In the genomic region with DNA sequence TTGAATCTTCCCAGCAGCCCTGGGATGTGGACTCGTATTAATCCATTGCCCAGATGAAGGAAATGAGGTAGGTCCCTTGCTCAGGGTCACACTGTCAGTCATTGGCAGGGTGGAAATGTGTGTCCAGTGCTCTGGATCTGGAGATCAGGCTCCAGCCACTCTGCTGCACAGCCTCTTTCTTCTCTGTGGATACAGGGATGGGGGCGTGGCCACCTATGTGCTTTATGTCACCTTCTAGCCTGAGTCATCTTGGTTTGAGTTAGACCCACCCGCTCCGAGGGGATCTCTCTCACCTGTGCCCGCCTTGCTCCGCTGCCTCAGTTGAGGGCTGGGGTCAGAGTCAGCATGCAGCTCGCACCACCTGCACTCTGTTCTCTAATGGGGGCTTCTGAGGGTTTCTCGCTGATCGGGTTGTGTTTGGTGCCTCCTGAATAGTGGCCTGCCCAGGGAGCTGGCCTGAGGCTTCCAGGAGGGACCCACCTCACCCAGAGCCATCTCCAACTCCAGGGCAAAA, we compare ENCODE assay signal across 23 cellular contexts.
"Had no signal": no experiment of that assay in that cellular context is flagged by ENCODE, and none has a peak within 500 bp of the region (broad histone marks: within the 10 kb centered on the region; RNA-seq: fewer than 3 reads in every experiment).

No MANE protein-coding gene starts in this region.

- H3K27ac Mint-ChIP-seq: activated naive CD4-positive, alpha-beta T cell treated with anti-CD3 and anti-CD28 coated beads, Interleukin-2, amount 50 U/mL, for 24 hours; naive B cell; neural progenitor cell; stimulated activated effector memory CD8-positive, alpha-beta T cell treated with anti-CD3 and anti-CD28 coated beads, Interleukin-12 subunit alpha, Interleukin-12 subunit beta, amount 100 ng/mL, for 72 hours had no signal

- H3K27me3 Mint-ChIP-seq: activated naive CD4-positive, alpha-beta T cell treated with anti-CD3 and anti-CD28 coated beads, Interleukin-2, amount 50 U/mL, for 24 hours; naive B cell had no signal

- H3K4me3 ChIP-seq: neural progenitor cell, right lobe of liver, smooth muscle cell, thyroid gland had no signal

- FAIRE-seq: astrocyte, keratinocyte had no signal

- H3K9me3 Mint-ChIP-seq: activated naive CD4-positive, alpha-beta T cell treated with anti-CD3 and anti-CD28 coated beads, Interleukin-2, amount 50 U/mL, for 24 hours; naive B cell; neural progenitor cell; stimulated activated effector memory CD8-positive, alpha-beta T cell treated with anti-CD3 and anti-CD28 coated beads, Interleukin-12 subunit alpha, Interleukin-12 subunit beta, amount 100 ng/mL, for 72 hours had no signal

- H3K9ac ChIP-seq: neural progenitor cell had no signal

- H3K27me3 ChIP-seq: neural progenitor cell, right lobe of liver, thyroid gland had no signal

- H3K27ac ChIP-seq: neural progenitor cell, right lobe of liver, thyroid gland, VCaP had no signal

- H3K36me3 Mint-ChIP-seq: activated naive CD4-positive, alpha-beta T cell treated with anti-CD3 and anti-CD28 coated beads, Interleukin-2, amount 50 U/mL, for 24 hours; stimulated activated effector memory CD8-positive, alpha-beta T cell treated with anti-CD3 and anti-CD28 coated beads, Interleukin-12 subunit alpha, Interleukin-12 subunit beta, amount 100 ng/mL, for 72 hours had no signal

- DNase-seq: activated CD4-positive, alpha-beta T cell treated with anti-CD3 and anti-CD28 coated beads, Interleukin-2, amount 50 U/mL, for 1 hour; activated CD4-positive, CD25-positive, alpha-beta regulatory T cell treated with anti-CD3 and anti-CD28 coated beads, Interleukin-2, amount 50 U/mL, for 72 hours; activated CD8-positive, alpha-beta memory T cell treated with anti-CD3 and anti-CD28 coated beads, Interleukin-2, amount 50 U/mL, for 48 hours; activated effector memory CD4-positive, alpha-beta T cell treated with Interleukin-2 at 50 U/mL for 16 hours; activated T-cell treated with anti-CD3 and anti-CD28 coated beads, Interleukin-2, amount 50 U/mL, for 48 hours; dermis blood vessel endothelial cell; effector memory CD4-positive, alpha-beta T cell; head of caudate nucleus; mammary epithelial cell; naive B cell; stimulated activated CD4-positive, alpha-beta T cell treated with anti-CD3 and anti-CD28 coated beads, Interleukin-4, amount 100 ng/mL, for 24 hours; SW 1271; T-helper 2 cell; thyroid gland had no signal

- H3K4me2 ChIP-seq: neural progenitor cell, smooth muscle cell had no signal

- H3K36me3 ChIP-seq: neural progenitor cell had no signal

- H2AFZ ChIP-seq: neural progenitor cell had no signal

- H3K4me3 Mint-ChIP-seq: activated naive CD4-positive, alpha-beta T cell treated with anti-CD3 and anti-CD28 coated beads, Interleukin-2, amount 50 U/mL, for 24 hours; neural progenitor cell; stimulated activated effector memory CD8-positive, alpha-beta T cell treated with anti-CD3 and anti-CD28 coated beads, Interleukin-12 subunit alpha, Interleukin-12 subunit beta, amount 100 ng/mL, for 72 hours had no signal

- ATAC-seq: left lobe of liver; right lobe of liver; stimulated activated effector memory CD8-positive, alpha-beta T cell treated with anti-CD3 and anti-CD28 coated beads, Interleukin-12 subunit alpha, Interleukin-12 subunit beta, amount 100 ng/mL, for 72 hours had no signal

- H3K9me3 ChIP-seq: right lobe of liver, thyroid gland had no signal
